19 cellular contexts compared by ENCODE assay signal in the genomic region with DNA sequence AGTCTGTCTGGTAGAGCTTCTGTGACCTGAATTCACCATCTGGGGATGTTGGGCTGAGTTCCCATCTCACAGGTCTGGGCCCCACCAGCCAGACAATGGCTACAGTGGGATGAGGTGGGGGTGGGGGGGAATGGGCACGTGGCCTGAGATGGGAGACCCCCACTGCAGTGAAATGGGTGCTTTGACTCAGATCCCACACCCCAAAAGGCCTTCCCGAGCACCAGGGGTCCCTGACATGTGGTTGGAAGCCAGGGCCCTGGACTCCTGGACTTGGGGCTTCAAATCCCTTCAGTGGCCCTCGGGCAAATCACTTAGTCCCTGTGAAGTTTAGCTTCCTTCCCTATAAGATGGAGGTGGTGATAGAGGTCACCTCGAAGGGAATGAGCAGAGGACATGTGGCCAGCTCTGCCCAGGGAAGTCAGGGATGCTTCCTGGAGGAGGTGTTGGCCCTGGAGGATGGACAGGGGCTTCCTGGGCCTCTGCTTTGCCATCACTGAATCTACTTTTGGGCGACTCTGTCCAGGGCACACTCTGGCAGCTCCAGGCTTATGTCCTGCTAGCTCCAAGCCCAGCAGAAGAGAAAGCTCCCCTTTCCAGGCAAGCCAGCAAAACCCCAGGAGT.
DNase-seq lines count a peak whose midpoint lies in the region; ATAC-seq, FAIRE-seq and TF ChIP-seq lines count a peak whose summit lies in the region.
"Had no signal": no experiment of that assay in that cellular context is flagged by ENCODE, and none has a peak within 500 bp of the region (broad histone marks: within the 10 kb centered on the region; RNA-seq: fewer than 3 reads in every experiment).

No MANE protein-coding gene starts in this region.

- H4K8ac ChIP-seq in IMR-90 (ENCODE audit: low read depth in 2 of 2, low read length in 2 of 2) (no peak overlapping the region), mesenchymal stem cell (ENCODE audit: low read length) (no peak overlapping the region)

- H3K4ac ChIP-seq in IMR-90 (ENCODE audit: low read depth, low read length) (no peak overlapping the region), mesenchymal stem cell (ENCODE audit: low read depth in 1 of 2, low read length in 2 of 2) (no peak overlapping the region)

- peak overlapping the region; percentile 9 for H2AK9ac ChIP-seq in IMR-90 (replicated peaks; ENCODE audit: low read depth, low read length, poor library complexity)

- no peak overlapping the region for H3K4me3 Mint-ChIP-seq in naive thymus-derived CD4-positive, alpha-beta T cell
- H3K4me3 Mint-ChIP-seq: CD14-positive monocyte; CD4-positive, alpha-beta memory T cell had no signal

- H2AK5ac ChIP-seq in IMR-90 (ENCODE audit: low read depth, low read length), result no peak overlapping the region
- H2AK5ac ChIP-seq in mesenchymal stem cell (ENCODE audit: low read length, severe bottlenecking), result peak overlapping the region; percentile 98

- H3K18ac ChIP-seq in IMR-90 (ENCODE audit: low read depth, low read length), result no peak overlapping the region
- H3K18ac ChIP-seq in mesenchymal stem cell (ENCODE audit: low read depth in 1 of 2, low read length in 2 of 2), result no peak overlapping the region

- H2BK20ac ChIP-seq in IMR-90 (ENCODE audit: low read depth, low read length), result no peak overlapping the region

- no peaks in the 10 kb centered on the region for H3K9me3 Mint-ChIP-seq in naive thymus-derived CD4-positive, alpha-beta T cell

- H3K4me1 ChIP-seq in IMR-90 (ENCODE audit: control insufficient read depth, insufficient read depth, low read length) (no peaks in the 10 kb centered on the region), K562 (replicated peaks in 1 of 2; ENCODE audit: control insufficient read depth in 2 of 2, insufficient read depth in 2 of 2, low read length in 2 of 2) (no peaks in the 10 kb centered on the region), mesenchymal stem cell (ENCODE audit: control insufficient read depth, insufficient read depth, low read depth, low read length) (peaks cover 44% of the 10 kb centered on the region), PC-9 (replicated peaks; ENCODE audit: insufficient read depth) (no peaks in the 10 kb centered on the region), PC-3 (ENCODE audit: insufficient read depth, low read length) (no peaks in the 10 kb centered on the region)
- H3K4me1 ChIP-seq in naive thymus-derived CD4-positive, alpha-beta T cell (ENCODE audit: control insufficient read depth in 2 of 2, insufficient read depth in 2 of 2, low read length in 2 of 2), result no peaks in the 10 kb centered on the region
- H3K4me1 ChIP-seq: BE2C, HAP-1 had no signal

- no peak overlapping the region for H4K91ac ChIP-seq in IMR-90 (ENCODE audit: insufficient read depth, low read depth, low read length)
- H4K91ac ChIP-seq in mesenchymal stem cell (ENCODE audit: low read length), result no peak overlapping the region

- DNase-seq in IMR-90 (no peak), K562 (ENCODE audit: extremely low read depth in 1 of 4, low spot score in 3 of 4) (no peak), mesenchymal stem cell (no peak), PC-9 (no peak), PC-3 (no peak), midbrain (lab: John Stamatoyannopoulos, UW) (no peak)
- no peak for DNase-seq in naive thymus-derived CD4-positive, alpha-beta T cell
- DNase-seq: ACHN; BE2C; Calu3; CD4-positive, alpha-beta memory T cell; GM23248 had no signal

- H3K9me2 ChIP-seq in PC-9 (ENCODE audit: insufficient read depth) (no peaks in the 10 kb centered on the region), PC-3 (replicated peaks; ENCODE audit: low read length) (no peaks in the 10 kb centered on the region)

- H2AFZ ChIP-seq in IMR-90 (replicated peaks; ENCODE audit: low read length, poor library complexity) (no peak overlapping the region), K562 (ENCODE audit: low read depth, low read length) (no peak overlapping the region), mesenchymal stem cell (ENCODE audit: low read depth, low read length) (no peak overlapping the region), PC-9 (no peak overlapping the region), PC-3 (ENCODE audit: low read length) (no peak overlapping the region)
- H2AFZ ChIP-seq: GM23248 had no signal

- no peak overlapping the region for H3K23ac ChIP-seq in IMR-90 (ENCODE audit: low read depth, low read length)
- no peak overlapping the region for H3K23ac ChIP-seq in mesenchymal stem cell (ENCODE audit: low read length in 2 of 2)

- H3K27ac Mint-ChIP-seq in naive thymus-derived CD4-positive, alpha-beta T cell, result no peak overlapping the region
- H3K27ac Mint-ChIP-seq: CD14-positive monocyte had no signal

- TF ChIP-seq RAD21 in IMR-90 (IDR thresholded peaks at IDR 0.05; ENCODE audit: low read length), result no peak
- TF ChIP-seq RAD21 in K562 (CRISPR knock-in tag; conservative IDR thresholded peaks at IDR 0.05 in 1 of 2, IDR thresholded peaks at IDR 0.05 in 1 of 2), result no peak

- H3K36me3 Mint-ChIP-seq in naive thymus-derived CD4-positive, alpha-beta T cell, result peaks cover 3 to 47% (median 20%) of the 10 kb centered on the region in 5 donors

- no peak for ATAC-seq in IMR-90 (ENCODE audit: low read depth)
- no peak for ATAC-seq in K562
- no peak for ATAC-seq in PC-3
- ATAC-seq in naive thymus-derived CD4-positive, alpha-beta T cell, result no peak
- ATAC-seq: HepG2 had no signal

- H4K5ac ChIP-seq in IMR-90 (ENCODE audit: low read depth, low read length), result no peak overlapping the region

- H3K4me1 Mint-ChIP-seq in naive thymus-derived CD4-positive, alpha-beta T cell, result no peaks in the 10 kb centered on the region
- H3K4me1 Mint-ChIP-seq: CD14-positive monocyte had no signal

- H2BK15ac ChIP-seq in IMR-90 (ENCODE audit: low read depth, low read length) (no peak overlapping the region), mesenchymal stem cell (ENCODE audit: low read depth, poor library complexity, severe bottlenecking) (no peak overlapping the region)

- no TSS peak for BruUV-seq in IMR-90 (replicated peaks; lab: Mats Ljungman, UMichigan)
- no TSS peak for BruUV-seq in K562 (replicated peaks; lab: Mats Ljungman, UMichigan)
- no TSS peak for BruUV-seq in PC-9 (replicated peaks; lab: Mats Ljungman, UMichigan)
- no TSS peak for BruUV-seq in PC-3 (replicated peaks; lab: Mats Ljungman, UMichigan)

- no peak overlapping the region for H3K9ac ChIP-seq in IMR-90 (ENCODE audit: low read depth, low read length)
- no peak overlapping the region for H3K9ac ChIP-seq in K562 (ENCODE audit: insufficient read depth in 1 of 2, low read depth in 2 of 2, low read length in 2 of 2)
- no peak overlapping the region for H3K9ac ChIP-seq in mesenchymal stem cell (ENCODE audit: low read length)
- H3K9ac ChIP-seq in PC-3 (ENCODE audit: low read length), result no peak overlapping the region
- H3K9ac ChIP-seq: GM23248 had no signal

- no peaks in the 10 kb centered on the region for H4K20me1 ChIP-seq in IMR-90 (ENCODE audit: insufficient read depth, low read length)
- H4K20me1 ChIP-seq in K562 (replicated peaks; ENCODE audit: control insufficient read depth, insufficient read depth, low read length), result no peaks in the 10 kb centered on the region; the same call in 1 of the 2 replicates
- H4K20me1 ChIP-seq in PC-9 (ENCODE audit: insufficient read depth), result no peaks in the 10 kb centered on the region
- no peaks in the 10 kb centered on the region for H4K20me1 ChIP-seq in PC-3 (ENCODE audit: low read length)

- no peak for TF ChIP-seq EP300 in K562 (IDR thresholded peaks at IDR 0.05; ENCODE audit: low read length)

- dilution Hi-C loops in IMR-90 (cut with HindIII; ENCODE audit: low sequenced_read_pairs, unreplicated experiment), result no loop called here

- intact Hi-C loops in IMR-90 (cut with micrococcal nuclease) (no loop called here), K562 (cut with micrococcal nuclease) (no loop called here), PC-9 (cut with micrococcal nuclease; ENCODE audit: unreplicated experiment) (no loop called here), PC-3 (cut with micrococcal nuclease) (no loop called here)
- intact Hi-C loops in naive thymus-derived CD4-positive, alpha-beta T cell (cut with micrococcal nuclease), result no loop called here

- TF ChIP-seq CTCF in IMR-90 (conservative IDR thresholded peaks at IDR 0.05; ENCODE audit: low read depth, low read length) (no peak), K562 (IDR thresholded peaks at IDR 0.05 in 2 of 3, conservative IDR thresholded peaks at IDR 0.05 in 1 of 3; ENCODE audit: insufficient read depth in 2 of 3, low read depth in 1 of 3, low read length in 3 of 3) (no peak), PC-9 (conservative IDR thresholded peaks at IDR 0.05) (no peak), PC-3 (conservative IDR thresholded peaks at IDR 0.05; ENCODE audit: low read depth, low read length) (no peak)

- H3K4me3 ChIP-seq in IMR-90 (ENCODE audit: insufficient read depth, low read depth, low read length) (no peak overlapping the region), K562 (no peak overlapping the region), mesenchymal stem cell (ENCODE audit: insufficient read depth in 1 of 2, low read depth in 1 of 2, low read length in 2 of 2) (no peak overlapping the region), PC-9 (no peak overlapping the region), PC-3 (ENCODE audit: low read length) (no peak overlapping the region)
- H3K4me3 ChIP-seq in naive thymus-derived CD4-positive, alpha-beta T cell (ENCODE audit: low read length), result no peak overlapping the region
- H3K4me3 ChIP-seq: GM23248, HAP-1 had no signal

- H3K79me1 ChIP-seq in IMR-90 (ENCODE audit: low read depth in 1 of 2, low read length in 2 of 2) (no peaks in the 10 kb centered on the region), mesenchymal stem cell (replicated peaks; ENCODE audit: low read length, poor library complexity, severe bottlenecking) (no peaks in the 10 kb centered on the region)

- no peak overlapping the region for H3K56ac ChIP-seq in IMR-90 (ENCODE audit: extremely low read depth, insufficient read depth, low read length)

- WGBS in IMR-90 (ENCODE audit: extremely low coverage in 2 of 2, insufficient read length in 1 of 2), 2 experiments, result 86% methylated on average over 1 of the region's 5 CpGs; no CpG with 5 or more reads in 1 of the 2 experiments
- 25% methylated on average over 4 of the region's 5 CpGs for WGBS in K562 (ENCODE audit: insufficient coverage, low coverage, missing lambda C conversion rate)
- WGBS in mesenchymal stem cell, result 92% methylated on average over 5 of the region's 5 CpGs

- no peak overlapping the region for H2BK12ac ChIP-seq in mesenchymal stem cell (ENCODE audit: low read length in 2 of 2)

- H2BK120ac ChIP-seq in IMR-90 (ENCODE audit: low read depth, low read length) (no peak overlapping the region), mesenchymal stem cell (ENCODE audit: low read depth, low read length) (no peak overlapping the region)

- no peak for FAIRE-seq in K562 (lab: Jason Lieb, UNC)
- FAIRE-seq: A204.1, G401.6, GM12891, GM19239, HepG2 had no signal

- no peaks in the 10 kb centered on the region for H3K27me3 ChIP-seq in IMR-90 (ENCODE audit: control insufficient read depth, insufficient read depth, low read length)
- no peaks in the 10 kb centered on the region for H3K27me3 ChIP-seq in K562 (ENCODE audit: control insufficient read depth in 2 of 2, insufficient read depth in 2 of 2, low read length in 2 of 2)
- H3K27me3 ChIP-seq in mesenchymal stem cell (ENCODE audit: control insufficient read depth in 1 of 2, insufficient read depth in 1 of 2, low read length in 2 of 2), result no peaks in the 10 kb centered on the region
- H3K27me3 ChIP-seq in PC-9 (ENCODE audit: insufficient read depth, low read depth), result no peaks in the 10 kb centered on the region
- H3K27me3 ChIP-seq in PC-3 (ENCODE audit: low read length), result no peaks in the 10 kb centered on the region
- no peaks in the 10 kb centered on the region for H3K27me3 ChIP-seq in naive thymus-derived CD4-positive, alpha-beta T cell (ENCODE audit: control insufficient read depth in 2 of 2, insufficient read depth in 2 of 2, low read length in 2 of 2)
- H3K27me3 ChIP-seq: BE2C had no signal

- CTCF ChIA-PET in IMR-90 (lab: Yijun Ruan, JAX), result no interaction called here
- CTCF ChIA-PET in K562 (lab: Yijun Ruan, JAX; ENCODE audit: low intra/inter-chr PET ratio), result no interaction called here
- CTCF ChIA-PET in PC-9 (lab: Charles Lee), result interaction anchor here (0.7 kb wide), 1 partner anchor 38 kb away, joined by 7 read pairs; no protein-coding TSS in a partner anchor
- CTCF ChIA-PET in PC-3 (lab: Charles Lee), result no interaction called here
- CTCF ChIA-PET in naive thymus-derived CD4-positive, alpha-beta T cell (lab: Charles Lee), result no interaction called here

- POLR2A ChIA-PET in IMR-90 (lab: Charles Lee; ENCODE audit: unreplicated experiment), result no interaction called here
- POLR2A ChIA-PET in K562 (lab: Yijun Ruan, JAX), result no interaction called here
- POLR2A ChIA-PET in PC-9 (lab: Charles Lee; ENCODE audit: unreplicated experiment), result no interaction called here
- POLR2A ChIA-PET in PC-3 (lab: Charles Lee; ENCODE audit: unreplicated experiment), result no interaction called here
- POLR2A ChIA-PET in naive thymus-derived CD4-positive, alpha-beta T cell (lab: Charles Lee), result no interaction called here

- no peak overlapping the region for H3K27ac ChIP-seq in IMR-90 (ENCODE audit: insufficient read depth, low read length)
- H3K27ac ChIP-seq in K562 (ENCODE audit: extremely low read depth, low read depth, low read length), result no peak overlapping the region
- H3K27ac ChIP-seq in mesenchymal stem cell (ENCODE audit: low read length, poor library complexity, severe bottlenecking), result no peak overlapping the region
- H3K27ac ChIP-seq in PC-9, result no peak overlapping the region
- no peak overlapping the region for H3K27ac ChIP-seq in PC-3 (ENCODE audit: low read length)
- H3K27ac ChIP-seq in naive thymus-derived CD4-positive, alpha-beta T cell (ENCODE audit: low read depth, low read length), result no peak overlapping the region
- H3K27ac ChIP-seq: GM23248 had no signal

- H3F3A ChIP-seq in PC-9 (ENCODE audit: insufficient read depth, low read depth), result peaks cover 11% of the 10 kb centered on the region; the same call in 1 of the 2 replicates
- H3F3A ChIP-seq in PC-3 (ENCODE audit: low read length, unreplicated experiment), result no peaks in the 10 kb centered on the region

- TF ChIP-seq POLR2A in IMR-90 (IDR thresholded peaks at IDR 0.05; ENCODE audit: low read depth, low read length) (no peak), K562 (conservative IDR thresholded peaks at IDR 0.05) (no peak)

- H3K14ac ChIP-seq in IMR-90 (replicated peaks; ENCODE audit: low read depth, low read length) (no peak overlapping the region), mesenchymal stem cell (ENCODE audit: low read length in 2 of 2) (no peak overlapping the region)

- H3K4me2 ChIP-seq in IMR-90 (ENCODE audit: low read depth, low read length) (no peak overlapping the region), K562 (ENCODE audit: insufficient read depth, low read length) (no peak overlapping the region), mesenchymal stem cell (ENCODE audit: low read length, poor library complexity, severe bottlenecking) (no peak overlapping the region), PC-9 (no peak overlapping the region), PC-3 (ENCODE audit: low read length) (no peak overlapping the region)

- peaks cover 5% of the 10 kb centered on the region for H3K9me3 ChIP-seq in IMR-90 (ENCODE audit: control insufficient read depth, insufficient read depth, low read length)
- H3K9me3 ChIP-seq in K562 (replicated peaks; ENCODE audit: control insufficient read depth, insufficient read depth, low read depth, low read length), result no peaks in the 10 kb centered on the region; the same call in 1 of the 2 replicates
- peaks cover 12% of the 10 kb centered on the region for H3K9me3 ChIP-seq in mesenchymal stem cell (ENCODE audit: control insufficient read depth, low read length)
- H3K9me3 ChIP-seq in PC-9 (ENCODE audit: insufficient read depth, low read depth), result peaks cover 4% of the 10 kb centered on the region; the same call in 1 of the 2 replicates
- H3K9me3 ChIP-seq in PC-3 (ENCODE audit: low read length), result 0 out of 2 replicates have a peak, but pooled peaks cover 4% of the 10 kb centered on the region
- no peaks in the 10 kb centered on the region for H3K9me3 ChIP-seq in naive thymus-derived CD4-positive, alpha-beta T cell (ENCODE audit: control insufficient read depth in 2 of 3, low read length in 3 of 3)
- H3K9me3 ChIP-seq: BE2C, HAP-1 had no signal

- H3K9me1 ChIP-seq in IMR-90 (ENCODE audit: insufficient read depth, low read length) (peaks cover 3% of the 10 kb centered on the region; the same call in 1 of the 2 replicates), K562 (ENCODE audit: control insufficient read depth, insufficient read depth, low read length) (no peaks in the 10 kb centered on the region)

- H3K27me3 Mint-ChIP-seq in naive thymus-derived CD4-positive, alpha-beta T cell, result no peaks in the 10 kb centered on the region
- H3K27me3 Mint-ChIP-seq: CD4-positive, alpha-beta memory T cell had no signal

- peaks cover 18% of the 10 kb centered on the region; the same call in 1 of the 2 replicates for H3K36me3 ChIP-seq in IMR-90 (ENCODE audit: control insufficient read depth, insufficient read depth, low read length)
- no peaks in the 10 kb centered on the region for H3K36me3 ChIP-seq in K562 (ENCODE audit: control insufficient read depth, insufficient read depth, low read length)
- peaks cover 47 to 76% of the 10 kb centered on the region in 2 experiments for H3K36me3 ChIP-seq in mesenchymal stem cell (ENCODE audit: control insufficient read depth in 1 of 2, insufficient read depth in 2 of 2, low read depth in 1 of 2, low read length in 2 of 2)
- H3K36me3 ChIP-seq in PC-9 (ENCODE audit: low read depth), result peaks cover 19% of the 10 kb centered on the region
- H3K36me3 ChIP-seq in PC-3 (ENCODE audit: low read depth, low read length), result peaks cover 12% of the 10 kb centered on the region
- H3K36me3 ChIP-seq in naive thymus-derived CD4-positive, alpha-beta T cell (ENCODE audit: control insufficient read depth in 2 of 3, insufficient read depth in 3 of 3, low read length in 3 of 3), result peaks cover 0 to 51% (median 0%) of the 10 kb centered on the region in 3 experiments
- H3K36me3 ChIP-seq: BE2C, HAP-1 had no signal

- H3K79me2 ChIP-seq in K562 (ENCODE audit: control insufficient read depth, insufficient read depth, low read length), result no peaks in the 10 kb centered on the region
- H3K79me2 ChIP-seq in PC-9 (ENCODE audit: low read depth), result no peaks in the 10 kb centered on the region
- H3K79me2 ChIP-seq in PC-3 (ENCODE audit: low read length), result no peaks in the 10 kb centered on the region

- H2BK5ac ChIP-seq in IMR-90 (ENCODE audit: low read depth, low read length, poor library complexity, severe bottlenecking) (no peak overlapping the region), mesenchymal stem cell (ENCODE audit: low read depth, low read length, poor library complexity, severe bottlenecking) (no peak overlapping the region)

- in situ Hi-C loops in IMR-90 (cut with MboI; ENCODE audit: low sequenced_read_pairs), result no loop called here
- in situ Hi-C loops in K562 (cut with MboI), result no loop called here
